In genomic region chr11:86473991-86474833, GRCh38 we compare ENCODE assay signal across 12 cellular contexts.
DNase-seq lines count a peak whose midpoint lies in the region; ATAC-seq, FAIRE-seq and TF ChIP-seq lines count a peak whose summit lies in the region.
"Had no signal": no experiment of that assay in that cellular context is flagged by ENCODE, and none has a peak within 500 bp of the region (broad histone marks: within the 10 kb centered on the region; RNA-seq: fewer than 3 reads in every experiment).

No MANE protein-coding gene starts in this region.

- no peak overlapping the region for H3K4me3 Mint-ChIP-seq in endodermal cell
- H3K4me3 Mint-ChIP-seq: CD8-positive, alpha-beta memory T cell; T-helper 1 cell treated with Interleukin-12 subunit alpha and Interleukin-12 subunit beta and Interleukin-4 antibody, amounts not matched to agents 30 μg/mL and 1 μg/mL, for 36 hours had no signal

- WGBS in endodermal cell (ENCODE audit: insufficient coverage in 1 of 2, insufficient read length in 1 of 2), 2 experiments: 93 to 97% methylated on average over 6 to 10 of the region's 10 CpGs

- peaks cover 4% of the 10 kb centered on the region for H3K9me3 Mint-ChIP-seq in endodermal cell
- H3K9me3 Mint-ChIP-seq: CD8-positive, alpha-beta memory T cell; T-helper 1 cell treated with Interleukin-12 subunit alpha and Interleukin-12 subunit beta and Interleukin-4 antibody, amounts not matched to agents 30 μg/mL and 1 μg/mL, for 36 hours had no signal

- H3K4me1 ChIP-seq in keratinocyte (ENCODE audit: control insufficient read depth, extremely low read depth, insufficient read depth, low read length): peaks cover 9% of the 10 kb centered on the region
- peaks cover 9 to 45% (median 24%) of the 10 kb centered on the region in 5 donors for H3K4me1 ChIP-seq in subcutaneous abdominal adipose tissue (ENCODE audit: control insufficient read depth in 5 of 5, insufficient read depth in 5 of 5, low read length in 5 of 5)
- no peaks in the 10 kb centered on the region for H3K4me1 ChIP-seq in endodermal cell (ENCODE audit: control insufficient read depth, insufficient read depth, low read length)

- FAIRE-seq in keratinocyte (lab: Jason Lieb, UNC): peak; percentile 34

- H3K36me3 Mint-ChIP-seq in endodermal cell (ENCODE audit: low read depth): peaks cover 46% of the 10 kb centered on the region

- no peak overlapping the region for H3K27ac Mint-ChIP-seq in endodermal cell
- H3K27ac Mint-ChIP-seq: T-helper 1 cell treated with Interleukin-12 subunit alpha and Interleukin-12 subunit beta and Interleukin-4 antibody, amounts not matched to agents 30 μg/mL and 1 μg/mL, for 36 hours had no signal

- H3K9me1 ChIP-seq in keratinocyte (ENCODE audit: control insufficient read depth, extremely low read depth, insufficient read depth, low read length): no peaks in the 10 kb centered on the region

- peak overlapping the region; percentile 25 for H2AFZ ChIP-seq in keratinocyte (ENCODE audit: control insufficient read depth, low read length)

- H3K27ac ChIP-seq in keratinocyte (ENCODE audit: control insufficient read depth, insufficient read depth, low read length) (peak overlapping the region; percentile 42), subcutaneous abdominal adipose tissue (ENCODE audit: low read depth, low read length) (peak overlapping the region; percentile 76), endodermal cell (ENCODE audit: low read depth, low read length) (no peak overlapping the region)

- H3K27me3 ChIP-seq in keratinocyte (ENCODE audit: control insufficient read depth, extremely low read depth, insufficient read depth, low read length): no peaks in the 10 kb centered on the region
- H3K27me3 ChIP-seq in subcutaneous abdominal adipose tissue (ENCODE audit: control insufficient read depth in 5 of 5, insufficient read depth in 4 of 5, low read length in 5 of 5): no peaks in the 10 kb centered on the region
- no peaks in the 10 kb centered on the region for H3K27me3 ChIP-seq in endodermal cell (ENCODE audit: control insufficient read depth, insufficient read depth, low read length, poor library complexity, severe bottlenecking)

- no peak for ATAC-seq in HG03095 (IDR thresholded peaks at IDR 0.05; ENCODE audit: unreplicated experiment)

- H3K79me2 ChIP-seq in keratinocyte (ENCODE audit: control insufficient read depth, insufficient read depth, low read length): no peaks in the 10 kb centered on the region

- no peak overlapping the region for H3K4me3 ChIP-seq in keratinocyte (ENCODE audit: control insufficient read depth in 2 of 3, extremely low read depth in 1 of 3, insufficient read depth in 2 of 3, low read depth in 1 of 3, low read length in 3 of 3)
- H3K4me3 ChIP-seq in subcutaneous abdominal adipose tissue (ENCODE audit: low read depth in 1 of 5, low read length in 5 of 5): no peak overlapping the region
- H3K4me3 ChIP-seq in endodermal cell (ENCODE audit: low read length): no peak overlapping the region

- H4K20me1 ChIP-seq in keratinocyte (ENCODE audit: control insufficient read depth, extremely low read depth, insufficient read depth, low read length): no peaks in the 10 kb centered on the region

- no peaks in the 10 kb centered on the region for H3K36me3 ChIP-seq in keratinocyte (ENCODE audit: control insufficient read depth in 2 of 2, extremely low read depth in 1 of 2, insufficient read depth in 2 of 2, low read length in 2 of 2)
- H3K36me3 ChIP-seq in subcutaneous abdominal adipose tissue (ENCODE audit: control insufficient read depth in 5 of 5, insufficient read depth in 5 of 5, low read length in 5 of 5): peaks cover 0 to 7% (median 2%) of the 10 kb centered on the region in 5 donors
- H3K36me3 ChIP-seq in endodermal cell (ENCODE audit: control insufficient read depth, insufficient read depth, low read length): peaks cover 47% of the 10 kb centered on the region

- H3K4me1 Mint-ChIP-seq in endodermal cell: peaks cover 23% of the 10 kb centered on the region
- H3K4me1 Mint-ChIP-seq: CD8-positive, alpha-beta memory T cell had no signal

- H3K4me2 ChIP-seq in keratinocyte (ENCODE audit: control insufficient read depth, extremely low read depth, insufficient read depth, low read depth, low read length): peak overlapping the region; percentile 36

- DNase-seq in LHCN-M2 (ENCODE audit: low read depth) (peak; percentile 75), cerebellar cortex (ENCODE audit: low spot score) (peak; percentile 21), keratinocyte (ENCODE audit: low read depth, low spot score) (no peak), DMS114 treated with DMSO at 0.1 percent for 48 hours (lab: John Stamatoyannopoulos, UW; ENCODE audit: unreplicated experiment) (no peak), endodermal cell (no peak), NCI-H2196 treated with DMSO at 0.1 percent for 48 hours (lab: John Stamatoyannopoulos, UW; ENCODE audit: unreplicated experiment) (no peak)
- DNase-seq: CD8-positive, alpha-beta memory T cell; NCI-H524 treated with DMSO at 0.1 percent for 48 hours; occipital lobe had no signal

- no peaks in the 10 kb centered on the region for H3K27me3 Mint-ChIP-seq in endodermal cell (ENCODE audit: insufficient read depth)

- H3K9ac ChIP-seq in keratinocyte (ENCODE audit: control insufficient read depth, extremely low read depth, insufficient read depth, low read length): no peak overlapping the region
- H3K9ac ChIP-seq in subcutaneous abdominal adipose tissue (ENCODE audit: low read length in 5 of 5): peak overlapping the region in 1 of 5 donors; percentile 11
- H3K9ac ChIP-seq in endodermal cell (ENCODE audit: extremely low read depth, low read length, poor library complexity, severe bottlenecking): no peak overlapping the region

- H3K9me3 ChIP-seq in keratinocyte (ENCODE audit: control insufficient read depth, low read depth, low read length) (no peaks in the 10 kb centered on the region), subcutaneous abdominal adipose tissue (ENCODE audit: control insufficient read depth in 5 of 5, low read length in 5 of 5) (no peaks in the 10 kb centered on the region), endodermal cell (ENCODE audit: control insufficient read depth, low read length) (peaks cover 15% of the 10 kb centered on the region)

- TF ChIP-seq CTCF in keratinocyte (optimal IDR thresholded peaks at IDR 0.05 in 1 of 3, IDR thresholded peaks at IDR 0.05 in 1 of 3, conservative IDR thresholded peaks at IDR 0.05 in 1 of 3; ENCODE audit: extremely low read depth in 1 of 3, insufficient read depth in 2 of 3, low read length in 3 of 3) (no peak), endodermal cell (conservative IDR thresholded peaks at IDR 0.05) (no peak)

- dilution Hi-C loops in keratinocyte (cut with MboI; ENCODE audit: extremely low pct_ligation_motif_present, low sequenced_read_pairs): no loop called here

Comparison
In these comparisons a context has a peak if more than half of its experiments do, and no peak if none do; other contexts are left out.
1. DNase-seq: peak in LHCN-M2 (single experiment) and cerebellar cortex (single experiment); none in keratinocyte (single experiment), DMS114 treated with DMSO at 0.1 percent for 48 hours (single experiment), endodermal cell (single experiment) and NCI-H2196 treated with DMSO at 0.1 percent for 48 hours (single experiment).